8 cellular contexts compared by ENCODE assay signal in genomic region chrX:48538641-48539344, GRCh38. TPM values are rescaled to one million over a fixed set of nuclear protein-coding genes. Genes with fewer than 3 reads are reported as not detected.
DNase-seq lines count a peak whose midpoint lies in the region; ATAC-seq and TF ChIP-seq lines count a peak whose summit lies in the region.

No MANE protein-coding gene starts in this region.

- intact Hi-C loops in heart left ventricle (cut with DNase I): loop anchor here in 1 of 10 donors (5.0 to 10.0 kb wide), 2 partner anchors 56 to 264 kb away; partner anchors contain the start of genes HDAC6 and WDR13
- intact Hi-C loops in Right ventricle myocardium inferior (cut with DNase I): no loop called here
- intact Hi-C loops in body of pancreas (cut with DNase I): no loop called here
- intact Hi-C loops in uterus (cut with DNase I; ENCODE audit: low total_unique reads): no loop called here

- H3K4me3 ChIP-seq in heart left ventricle: peak overlapping the region in 11 of 12 donors; percentile 53 to 91 (median 74)
- H3K4me3 ChIP-seq in body of pancreas: no peak overlapping the region
- no peak overlapping the region for H3K4me3 ChIP-seq in muscle layer of colon (ENCODE audit: low read depth in 1 of 2, low read length in 2 of 2)
- H3K4me3 ChIP-seq in uterus: peak overlapping the region; percentile 24 to 47

- WGBS in heart left ventricle, 4 donors: 80 to 86% (median 82%) methylated on average over 23 of the region's 23 CpGs
- 65 to 71% methylated on average over 12 to 21 of the region's 23 CpGs for WGBS in body of pancreas, 2 donors

- peak in 1 of 4 donors; percentile 2 for ATAC-seq in heart left ventricle
- ATAC-seq in Right ventricle myocardium inferior: no peak
- peak; percentile 0 for ATAC-seq in body of pancreas
- no peak for ATAC-seq in GM18861 (IDR thresholded peaks at IDR 0.05; ENCODE audit: unreplicated experiment)

- H3K36me3 ChIP-seq in heart left ventricle: peaks cover 0 to 10% (median 0%) of the 10 kb centered on the region in 9 donors
- no peaks in the 10 kb centered on the region for H3K36me3 ChIP-seq in body of pancreas (replicated peaks in 1 of 2; ENCODE audit: insufficient read depth in 1 of 2, low read depth in 2 of 2)
- H3K36me3 ChIP-seq in muscle layer of colon (ENCODE audit: insufficient read depth, low read length): no peaks in the 10 kb centered on the region
- H3K36me3 ChIP-seq in uterus: no peaks in the 10 kb centered on the region

- TF ChIP-seq CTCF in heart left ventricle (IDR thresholded peaks at IDR 0.05): no peak
- no peak for TF ChIP-seq CTCF in body of pancreas (IDR thresholded peaks at IDR 0.05)
- TF ChIP-seq CTCF in uterus (IDR thresholded peaks at IDR 0.05): no peak

- no peaks in the 10 kb centered on the region for H3K9me3 ChIP-seq in heart left ventricle
- no peaks in the 10 kb centered on the region for H3K9me3 ChIP-seq in body of pancreas
- H3K9me3 ChIP-seq in muscle layer of colon (ENCODE audit: low read length): no peaks in the 10 kb centered on the region
- no peaks in the 10 kb centered on the region for H3K9me3 ChIP-seq in uterus

- H3K27me3 ChIP-seq in heart left ventricle: peaks cover 0 to 6% (median 0%) of the 10 kb centered on the region in 9 donors
- no peaks in the 10 kb centered on the region for H3K27me3 ChIP-seq in body of pancreas
- no peaks in the 10 kb centered on the region for H3K27me3 ChIP-seq in muscle layer of colon (ENCODE audit: control insufficient read depth in 1 of 2, insufficient read depth in 2 of 2, low read length in 2 of 2)
- H3K27me3 ChIP-seq in uterus: no peaks in the 10 kb centered on the region

- H3K27ac ChIP-seq in heart left ventricle (peak overlapping the region; percentile 73 to 95 (median 90)), body of pancreas (peak overlapping the region; percentile 50 to 88 (median 82)), muscle layer of colon (ENCODE audit: low read depth, low read length) (peak overlapping the region; percentile 77), uterus (peak overlapping the region; percentile 84 to 91)

- no peak for TF ChIP-seq POLR2A in heart left ventricle (IDR thresholded peaks at IDR 0.05)
- TF ChIP-seq POLR2A in body of pancreas (IDR thresholded peaks at IDR 0.05): no peak
- TF ChIP-seq POLR2A in uterus (IDR thresholded peaks at IDR 0.05): no peak

- DNase-seq in heart left ventricle: no peak
- no peak for DNase-seq in Right ventricle myocardium inferior (ENCODE audit: missing footprints)
- no peak for DNase-seq in body of pancreas
- DNase-seq in uterus: no peak
- no peak for DNase-seq in T1000 (lab: John Stamatoyannopoulos, UW)
- no peak for DNase-seq in 8988T

- H3K9ac ChIP-seq in muscle layer of colon (ENCODE audit: low read length): no peak overlapping the region

- H3K4me1 ChIP-seq in heart left ventricle (peaks cover 0 to 16% (median 3%) of the 10 kb centered on the region in 12 donors), body of pancreas (peaks cover 11% of the 10 kb centered on the region), muscle layer of colon (ENCODE audit: insufficient read depth, low read length) (no peaks in the 10 kb centered on the region), uterus (no peaks in the 10 kb centered on the region)

RNA-seq across cellular contexts. Expression of gene TBC1D25, which starts 0.7 kb away (rescaled TPM):
- total RNA-seq in heart left ventricle (10 to 100 TPM; 13.4 to 21.6 (median 16.8) TPM), Right ventricle myocardium inferior (20.5 TPM), body of pancreas (1 to 10 TPM; 5.4 to 5.9 TPM), uterus (10 to 100 TPM in 1 of 4 donors, 1 to 10 TPM in 3; 4.1 to 14.3 (median 5.3) TPM)
- polyA plus RNA-seq in heart left ventricle: 10 to 100 TPM in 1 of 2 donors, 1 to 10 TPM in 1; 5.2 to 23.7 TPM

RNA-seq across cellular contexts. Expression of gene EBP, which starts 17.2 kb away (rescaled TPM):
- total RNA-seq in heart left ventricle (10 to 100 TPM; 37.1 to 72.5 (median 55.3) TPM), Right ventricle myocardium inferior (54.1 TPM), body of pancreas (10 to 100 TPM; 14.8 to 19.7 TPM), uterus (10 to 100 TPM in 2 of 4 donors, 1 to 10 TPM in 1, not detected in 1; 2.4 to 23.0 (median 22.1) TPM)
- polyA plus RNA-seq in heart left ventricle: 100 to 1,000 TPM in 1 of 2 donors, 10 to 100 TPM in 1; 93.8 to 118 TPM

RNA-seq across cellular contexts. Expression of gene PORCN, which starts 30.0 kb away (rescaled TPM):
- total RNA-seq in heart left ventricle (10 to 100 TPM in 8 of 9 donors, 1 to 10 TPM in 1; 9.6 to 35.7 (median 17.3) TPM), Right ventricle myocardium inferior (13.5 TPM), body of pancreas (10 to 100 TPM in 1 of 2 donors, 1 to 10 TPM in 1; 6.2 to 22.7 TPM), uterus (10 to 100 TPM in 1 of 4 donors, 1 to 10 TPM in 2, under 1 TPM in 1; 0.77 to 16.5 (median 4.8) TPM)
- 10 to 100 TPM; 10.5 to 37.3 TPM for polyA plus RNA-seq in heart left ventricle

RNA-seq across cellular contexts. Expression of gene RBM3, which starts 35.5 kb away (rescaled TPM):
- total RNA-seq in heart left ventricle (100 to 1,000 TPM in 5 of 9 donors, 10 to 100 TPM in 4; 34.5 to 172 (median 111) TPM), Right ventricle myocardium inferior (113 TPM), body of pancreas (100 to 1,000 TPM; 184 to 194 TPM), uterus (100 to 1,000 TPM in 3 of 4 donors, 10 to 100 TPM in 1; 52.3 to 239 (median 205) TPM)
- polyA plus RNA-seq in heart left ventricle: 100 to 1,000 TPM in 1 of 2 donors, 10 to 100 TPM in 1; 56.5 to 187 TPM

RNA-seq across cellular contexts. Expression of gene WDR13, which starts 58.5 kb away (rescaled TPM):
- 100 to 1,000 TPM; 123 to 235 (median 150) TPM for total RNA-seq in heart left ventricle
- 100 to 1,000 TPM; 209 to 281 TPM for polyA plus RNA-seq in heart left ventricle
- 170 TPM for total RNA-seq in Right ventricle myocardium inferior
- total RNA-seq in body of pancreas: 100 to 1,000 TPM; 132 to 134 TPM
- total RNA-seq in uterus: 100 to 1,000 TPM in 2 of 4 donors, 10 to 100 TPM in 2; 64.8 to 147 (median 111) TPM

Comparison
In these comparisons a context has a peak if more than half of its experiments do, and no peak if none do; other contexts are left out.
1. H3K4me3 ChIP-seq: peak in heart left ventricle (11 of 12) and uterus (2 of 2); none in body of pancreas (0 of 2) and muscle layer of colon (0 of 2).
2. Peak in every context shown above with its lines, with median percentiles within 50 percentile points of each other: H3K27ac ChIP-seq.